ENCODE assay signal across 30 cellular contexts in genomic region chr7:71865169-71865568, GRCh38.
"Had no signal": no experiment of that assay in that cellular context is flagged by ENCODE, and none has a peak within 500 bp of the region (broad histone marks: within the 10 kb centered on the region; RNA-seq: fewer than 3 reads in every experiment).

No MANE protein-coding gene starts in this region.

- ATAC-seq: effector memory CD8-positive, alpha-beta T cell; esophagus mucosa; gastrocnemius medialis; heart right ventricle; left colon; left lung; left ventricle myocardium superior; lower lobe of right lung; mucosa of descending colon had no signal

- H3K27me3 Mint-ChIP-seq: dendritic cell treated with granulocyte-macrophage colony-stimulating factor and Interleukin-4, amounts not matched to agents 40 ng/mL and 50 ng/mL, for 4 days; effector memory CD8-positive, alpha-beta T cell had no signal

- H3K4me1 Mint-ChIP-seq: endodermal cell, immature natural killer cell, mesothelial cell of epicardium, naive B cell had no signal

- DNase-seq: colonic mucosa; cortex of kidney; effector CD8-positive, alpha-beta T cell; effector memory CD8-positive, alpha-beta T cell; endodermal cell; erythroblast; esophagus squamous epithelium; foreskin fibroblast; foreskin melanocyte; gastrocnemius medialis; glutamatergic neuron; head of caudate nucleus; heart right ventricle; hypothalamus; immature natural killer cell; islet precursor cell; kidney; kidney glomerular epithelial cell; left colon; left lung; left ventricle myocardium superior; lower lobe of right lung; mesenchymal stem cell; mucosa of descending colon; naive B cell had no signal

- H3K4me3 ChIP-seq: colonic mucosa, esophagus squamous epithelium, gastrocnemius medialis, heart right ventricle, hepatocyte, left lung, lower lobe of right lung, mucosa of descending colon had no signal

- H3K27me3 ChIP-seq: colonic mucosa, esophagus squamous epithelium, gastrocnemius medialis, hepatocyte, left lung had no signal

- H3K36me3 ChIP-seq: colonic mucosa, esophagus squamous epithelium, gastrocnemius medialis, heart right ventricle, left lung, lower lobe of right lung had no signal

- H3K36me3 Mint-ChIP-seq: immature natural killer cell, mesothelial cell of epicardium, naive B cell had no signal

- H3K79me2 ChIP-seq: hepatocyte had no signal

- H3K4me3 Mint-ChIP-seq: dendritic cell treated with granulocyte-macrophage colony-stimulating factor and Interleukin-4, amounts not matched to agents 40 ng/mL and 50 ng/mL, for 4 days; effector memory CD8-positive, alpha-beta T cell; endodermal cell; immature natural killer cell; mesothelial cell of epicardium; naive B cell had no signal

- H3K4me2 ChIP-seq: hepatocyte had no signal

- H3K9me3 ChIP-seq: colonic mucosa, esophagus squamous epithelium, gastrocnemius medialis, lower lobe of right lung had no signal

- H2AFZ ChIP-seq: hepatocyte had no signal

- H3K9me3 Mint-ChIP-seq: mesothelial cell of epicardium had no signal

- H3K4me1 ChIP-seq: colonic mucosa, esophagus squamous epithelium, gastrocnemius medialis, heart right ventricle, left lung, lower lobe of right lung had no signal

- H3K27ac ChIP-seq: colonic mucosa, epithelial cell of prostate, esophagus squamous epithelium, gastrocnemius medialis, heart right ventricle, hepatocyte, left lung, lower lobe of right lung had no signal

- H3K27ac Mint-ChIP-seq: dendritic cell treated with granulocyte-macrophage colony-stimulating factor and Interleukin-4, amounts not matched to agents 40 ng/mL and 50 ng/mL, for 4 days; effector memory CD8-positive, alpha-beta T cell; endodermal cell; immature natural killer cell; mesothelial cell of epicardium; naive B cell had no signal
